In the genomic region with DNA sequence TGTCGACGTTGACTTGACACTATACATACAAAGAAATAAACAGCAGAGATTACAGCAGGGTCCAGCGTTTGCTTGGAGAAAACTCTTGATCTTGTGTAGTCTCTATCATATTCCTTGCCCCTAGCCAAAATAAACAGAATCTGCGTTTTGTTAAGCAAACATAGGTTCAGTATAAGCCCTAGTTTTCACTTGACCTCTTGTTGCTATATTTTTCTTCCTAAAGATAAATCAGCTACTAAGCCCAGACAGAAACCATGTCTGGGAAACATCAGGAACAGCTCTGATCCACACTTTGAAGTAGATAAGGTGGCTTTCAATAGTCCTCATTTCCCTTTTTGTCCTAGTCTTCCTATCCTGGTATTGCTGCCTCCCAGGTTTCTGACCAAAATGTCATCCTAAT, we compare ENCODE assay signal across 1 cellular context.
TF ChIP-seq lines count a peak whose summit lies in the region.

No MANE protein-coding gene starts in this region.

TF ChIP-seq in HCT116, 20 proteins besides CTCF, POLR2A, EP300 and RAD21:
- TF ChIP-seq EGR1 (IDR thresholded peaks at IDR 0.05; ENCODE audit: low read depth) (no peak), TCF7L2 (IDR thresholded peaks at IDR 0.05; ENCODE audit: borderline replicate concordance, extremely low read depth, insufficient read depth, insufficient read length) (no peak), CBX3 (IDR thresholded peaks at IDR 0.05; ENCODE audit: low read depth) (no peak), EZH2 (IDR thresholded peaks at IDR 0.05) (no peak), YY1 (IDR thresholded peaks at IDR 0.05; ENCODE audit: extremely low read depth, insufficient replicate concordance, low read depth, low read length) (no peak), SP1 (IDR thresholded peaks at IDR 0.05; ENCODE audit: low read depth) (no peak), ZNF274 (IDR thresholded peaks at IDR 0.05; ENCODE audit: low read depth, low read length) (no peak)
